Comparison of ENCODE assay signal across 15 cellular contexts in the genomic region with DNA sequence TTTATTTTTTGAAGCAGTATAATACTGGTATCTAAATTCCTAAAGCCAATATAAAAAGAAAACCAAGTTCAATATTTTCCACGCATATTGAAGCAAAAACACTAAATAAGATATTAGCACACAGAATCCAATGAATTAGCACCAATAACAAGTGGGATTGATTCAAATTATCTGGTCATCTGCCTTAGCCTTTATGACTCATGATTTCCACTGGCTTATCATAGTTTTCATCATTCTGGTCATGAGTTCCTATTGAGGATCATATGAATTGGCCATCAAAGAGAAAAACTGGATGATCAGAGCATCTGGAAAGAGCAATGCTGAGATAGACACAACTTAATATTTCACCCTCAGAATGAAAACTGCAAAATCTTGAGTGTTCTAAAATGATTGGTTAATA.
"Had no signal": no experiment of that assay in that cellular context is flagged by ENCODE, and none has a peak within 500 bp of the region (broad histone marks: within the 10 kb centered on the region; RNA-seq: fewer than 3 reads in every experiment).

No MANE protein-coding gene starts in this region.

- H3K36me3 ChIP-seq: esophagus muscularis mucosa, heart left ventricle, sigmoid colon, suprapubic skin, thyroid gland, upper lobe of left lung, uterus had no signal

- ATAC-seq: effector memory CD8-positive, alpha-beta T cell; heart left ventricle; natural killer cell had no signal

- H3K4me3 ChIP-seq: esophagus muscularis mucosa, heart left ventricle, sigmoid colon, skin epidermis, suprapubic skin, thyroid gland, upper lobe of left lung, uterus had no signal

- H3K27me3 ChIP-seq: esophagus muscularis mucosa, heart left ventricle, sigmoid colon, suprapubic skin, thyroid gland, upper lobe of left lung, uterus had no signal

- DNase-seq: effector memory CD8-positive, alpha-beta T cell; foreskin melanocyte; heart left ventricle; hippocampal formation; kidney glomerular epithelial cell; natural killer cell; sigmoid colon; stimulated activated CD4-positive, alpha-beta T cell treated with anti-CD3 and anti-CD28 coated beads, Interleukin-2, amount 100 ng/mL, for 24 hours; stimulated activated naive CD4-positive, alpha-beta T cell treated with Interleukin-2 at 50 U/mL for 16 hours; thyroid gland; upper lobe of left lung; uterus had no signal

- H3K9me3 ChIP-seq: suprapubic skin, thyroid gland, upper lobe of left lung, uterus had no signal
